Comparison of ENCODE assay signal across 8 cellular contexts in the genomic region with DNA sequence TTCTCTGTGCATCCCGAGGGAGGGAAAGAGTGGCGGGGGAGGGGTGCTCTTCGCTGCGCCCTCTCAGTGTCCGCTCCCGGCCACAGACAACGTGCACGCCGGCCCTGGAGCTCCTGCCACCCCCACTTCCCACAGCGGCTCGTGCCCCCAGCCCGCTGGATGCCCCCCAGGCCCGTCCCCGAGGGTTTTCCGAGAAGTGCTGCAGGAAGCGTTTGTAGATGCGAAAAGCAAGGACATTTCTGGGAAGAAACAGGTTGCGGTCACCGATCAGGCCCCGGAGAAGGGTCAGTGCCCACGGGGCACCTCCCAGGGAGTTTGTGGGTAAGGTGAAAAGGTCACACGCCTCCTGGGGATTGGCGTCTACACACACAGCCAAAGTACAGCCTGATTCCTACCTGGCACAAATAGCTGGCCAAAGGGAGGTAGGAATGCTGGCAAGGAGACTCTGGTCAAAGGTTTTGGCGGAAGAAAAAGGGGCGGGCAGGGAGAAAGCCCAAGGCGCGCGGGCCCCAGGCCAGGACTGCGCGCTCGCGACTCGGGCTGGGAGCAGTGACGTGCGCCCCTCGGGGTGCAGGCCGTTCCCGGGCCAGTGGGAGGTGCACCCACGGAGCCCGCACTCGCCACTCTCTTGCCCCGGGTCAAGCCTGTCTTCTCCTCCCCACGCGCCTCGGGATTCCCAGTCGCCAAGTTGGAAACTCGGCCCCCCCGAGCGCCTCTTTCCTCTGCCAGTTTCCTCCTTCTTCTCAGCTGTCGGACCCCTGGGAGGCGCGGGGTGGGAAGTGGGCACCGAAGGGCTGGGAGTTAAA. TPM values are rescaled to one million over a fixed set of nuclear protein-coding genes. Genes with fewer than 3 reads are reported as not detected.
DNase-seq lines count a peak whose midpoint lies in the region; ATAC-seq and TF ChIP-seq lines count a peak whose summit lies in the region.

No MANE protein-coding gene starts in this region.

- H4K8ac ChIP-seq in mesenchymal stem cell (ENCODE audit: low read length), result peak overlapping the region; percentile 59

- no peaks in the 10 kb centered on the region for H3K9me3 ChIP-seq in SK-N-MC (ENCODE audit: low read depth, low read length)
- no peaks in the 10 kb centered on the region for H3K9me3 ChIP-seq in endodermal cell (ENCODE audit: control insufficient read depth, low read length)
- H3K9me3 ChIP-seq in mesenchymal stem cell (ENCODE audit: control insufficient read depth, low read length), result no peaks in the 10 kb centered on the region

- H2AFZ ChIP-seq in mesenchymal stem cell (ENCODE audit: low read depth, low read length), result peak overlapping the region; percentile 46

- H3K4me2 ChIP-seq in mesenchymal stem cell (ENCODE audit: low read length, poor library complexity, severe bottlenecking), result peak overlapping the region; percentile 100

- peaks cover 55% of the 10 kb centered on the region for H3K27me3 Mint-ChIP-seq in endodermal cell (ENCODE audit: insufficient read depth)

- no peak overlapping the region for H3K27ac Mint-ChIP-seq in endodermal cell

- no peak for TF ChIP-seq CTCF in endodermal cell (conservative IDR thresholded peaks at IDR 0.05)

- DNase-seq in NCI-H2171 treated with DMSO at 0.1 percent for 48 hours (lab: John Stamatoyannopoulos, UW), result peak; percentile 5
- no peak for DNase-seq in NCI-H2171 (lab: John Stamatoyannopoulos, UW)
- no peak for DNase-seq in SK-N-MC (ENCODE audit: low read depth, low spot score)
- DNase-seq in endodermal cell, result peak; percentile 77
- peak; percentile 42 for DNase-seq in mesenchymal stem cell
- DNase-seq in ureter (ENCODE audit: low spot score), result peak; percentile 70
- DNase-seq in SHP77 treated with DMSO at 0.1 percent for 48 hours (lab: John Stamatoyannopoulos, UW), result no peak

- no peaks in the 10 kb centered on the region for H3K9me3 Mint-ChIP-seq in endodermal cell

- H2BK5ac ChIP-seq in mesenchymal stem cell (ENCODE audit: low read depth, low read length, poor library complexity, severe bottlenecking), result peak overlapping the region; percentile 84

- H3K36me3 ChIP-seq in SK-N-MC (ENCODE audit: insufficient read depth, low read length) (no peaks in the 10 kb centered on the region), endodermal cell (ENCODE audit: control insufficient read depth, insufficient read depth, low read length) (no peaks in the 10 kb centered on the region), mesenchymal stem cell (ENCODE audit: control insufficient read depth in 1 of 2, insufficient read depth in 2 of 2, low read depth in 1 of 2, low read length in 2 of 2) (peaks cover 0 to 18% of the 10 kb centered on the region in 2 experiments)

- peaks cover 7% of the 10 kb centered on the region for H3K79me1 ChIP-seq in mesenchymal stem cell (replicated peaks; ENCODE audit: low read length, poor library complexity, severe bottlenecking)

- peaks cover 3% of the 10 kb centered on the region for H3K4me1 ChIP-seq in endodermal cell (ENCODE audit: control insufficient read depth, insufficient read depth, low read length)
- peaks cover 2% of the 10 kb centered on the region for H3K4me1 ChIP-seq in mesenchymal stem cell (ENCODE audit: control insufficient read depth, insufficient read depth, low read depth, low read length)

- no peak overlapping the region for H2AK5ac ChIP-seq in mesenchymal stem cell (ENCODE audit: low read length, severe bottlenecking)

- H3K23ac ChIP-seq in mesenchymal stem cell (ENCODE audit: low read length in 2 of 2), result no peak overlapping the region

- H2BK15ac ChIP-seq in mesenchymal stem cell (ENCODE audit: low read depth, poor library complexity, severe bottlenecking), result peak overlapping the region; percentile 94

- H3K18ac ChIP-seq in mesenchymal stem cell (ENCODE audit: low read depth in 1 of 2, low read length in 2 of 2), result peak overlapping the region; percentile 91 to 97

- H3K36me3 Mint-ChIP-seq in endodermal cell (ENCODE audit: low read depth), result no peaks in the 10 kb centered on the region

- peaks cover 29% of the 10 kb centered on the region for H3K4me1 Mint-ChIP-seq in endodermal cell

- WGBS in endodermal cell (ENCODE audit: insufficient coverage in 1 of 2, insufficient read length in 1 of 2), 2 experiments, result 1% methylated on average over 10 to 53 of the region's 53 CpGs
- 2% methylated on average over 33 of the region's 53 CpGs for WGBS in mesenchymal stem cell

- peak overlapping the region; percentile 56 to 85 for H2BK12ac ChIP-seq in mesenchymal stem cell (ENCODE audit: low read length in 2 of 2)

- H3K27me3 ChIP-seq in endodermal cell (ENCODE audit: control insufficient read depth, insufficient read depth, low read length, poor library complexity, severe bottlenecking) (peaks cover 11% of the 10 kb centered on the region), mesenchymal stem cell (ENCODE audit: control insufficient read depth in 1 of 2, insufficient read depth in 1 of 2, low read length in 2 of 2) (no peaks in the 10 kb centered on the region)

- H3K4ac ChIP-seq in mesenchymal stem cell (ENCODE audit: low read depth in 1 of 2, low read length in 2 of 2), result peak overlapping the region; percentile 79 to 87

- peak overlapping the region in 1 of 2 experiments; percentile 94 for H3K14ac ChIP-seq in mesenchymal stem cell (ENCODE audit: low read length in 2 of 2)

- H3K4me3 ChIP-seq in SK-N-MC (peak overlapping the region; percentile 82), endodermal cell (ENCODE audit: low read length) (peak overlapping the region; percentile 94), mesenchymal stem cell (ENCODE audit: insufficient read depth in 1 of 2, low read depth in 1 of 2, low read length in 2 of 2) (peak overlapping the region; percentile 81 to 87)

- H4K91ac ChIP-seq in mesenchymal stem cell (ENCODE audit: low read length), result peak overlapping the region; percentile 59

- H3K9ac ChIP-seq in SK-N-MC (ENCODE audit: insufficient read length), result no peak overlapping the region
- no peak overlapping the region for H3K9ac ChIP-seq in endodermal cell (ENCODE audit: extremely low read depth, low read length, poor library complexity, severe bottlenecking)
- H3K9ac ChIP-seq in mesenchymal stem cell (ENCODE audit: low read length), result peak overlapping the region; percentile 100

- H2BK120ac ChIP-seq in mesenchymal stem cell (ENCODE audit: low read depth, low read length), result peak overlapping the region; percentile 80

- H3K27ac ChIP-seq in SK-N-MC (no peak overlapping the region), endodermal cell (ENCODE audit: low read depth, low read length) (no peak overlapping the region), mesenchymal stem cell (ENCODE audit: low read length, poor library complexity, severe bottlenecking) (peak overlapping the region; percentile 60)

- ATAC-seq in HG02973 (IDR thresholded peaks at IDR 0.05; ENCODE audit: unreplicated experiment), result no peak

- peak overlapping the region; percentile 79 for H3K4me3 Mint-ChIP-seq in endodermal cell

RNA-seq across cellular contexts. Expression of a gene that starts 1.5 kb away (rescaled TPM):
- total RNA-seq in endodermal cell (10 to 100 TPM; 20.7 to 30.6 TPM), ureter (68.3 TPM)
- polyA plus RNA-seq in endodermal cell (2013, experiment 1 of 2), result 18.0 TPM
- polyA plus RNA-seq in endodermal cell (2013, experiment 2 of 2), result 18.6 TPM
- 29.3 TPM for polyA plus RNA-seq in mesenchymal stem cell (2013, experiment 1 of 2)
- polyA plus RNA-seq in mesenchymal stem cell (2013, experiment 2 of 2), result 30.0 TPM

Comparison
In these comparisons a context has a peak if more than half of its experiments do, and no peak if none do; other contexts are left out.
1. DNase-seq: peak in NCI-H2171 treated with DMSO at 0.1 percent for 48 hours (single experiment), endodermal cell (single experiment), mesenchymal stem cell (single experiment) and ureter (single experiment); none in NCI-H2171 (single experiment), SK-N-MC (single experiment) and SHP77 treated with DMSO at 0.1 percent for 48 hours (single experiment).
2. Peak in every context shown above with its lines, with median percentiles within 50 percentile points of each other: H3K4me3 ChIP-seq.